ENCODE assay signal across 24 cellular contexts in the genomic region with DNA sequence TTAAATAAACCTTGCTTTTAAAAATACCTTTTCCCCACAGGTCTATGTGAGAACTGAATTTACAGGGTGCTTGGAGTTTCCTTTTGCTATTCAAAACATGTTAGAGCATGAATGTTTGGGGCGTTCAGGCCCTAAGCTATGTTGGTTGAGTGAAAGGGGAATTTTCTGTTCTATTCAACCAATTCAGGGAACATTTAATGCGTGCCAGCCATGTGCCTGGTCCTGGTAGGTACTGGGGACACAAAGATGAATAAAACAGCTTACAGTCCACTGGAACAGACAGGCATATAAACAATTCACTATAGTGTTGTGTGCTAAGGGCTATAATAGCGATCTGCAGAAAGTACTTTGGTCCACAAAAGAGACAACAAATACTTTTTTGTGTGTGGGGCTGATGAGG.
DNase-seq lines count a peak whose midpoint lies in the region; ATAC-seq and TF ChIP-seq lines count a peak whose summit lies in the region.
"Had no signal": no experiment of that assay in that cellular context is flagged by ENCODE, and none has a peak within 500 bp of the region (broad histone marks: within the 10 kb centered on the region; RNA-seq: fewer than 3 reads in every experiment).

No MANE protein-coding gene starts in this region.

- no peaks in the 10 kb centered on the region for H3K9me3 ChIP-seq in prostate gland

- H3K18ac ChIP-seq in mesendoderm (ENCODE audit: low read length) = no peak overlapping the region

- H3K79me1 ChIP-seq in mesendoderm (ENCODE audit: low read length) = peaks cover 9% of the 10 kb centered on the region

- peaks cover 12% of the 10 kb centered on the region for H3K79me2 ChIP-seq in mesendoderm (ENCODE audit: control insufficient read depth, insufficient read depth, low read length)

- intact Hi-C loops in prostate gland (cut with DNase I) = no loop called here

- no peak overlapping the region for H3K4ac ChIP-seq in mesendoderm (ENCODE audit: low read depth, low read length)

- H3K36me3 ChIP-seq in prostate gland = no peaks in the 10 kb centered on the region
- H3K36me3 ChIP-seq in mesendoderm (ENCODE audit: control insufficient read depth, insufficient read depth, low read length) = no peaks in the 10 kb centered on the region
- H3K36me3 ChIP-seq: Peyer's patch had no signal

- H3K4me3 ChIP-seq in prostate gland (no peak overlapping the region), mesendoderm (ENCODE audit: low read length) (no peak overlapping the region)
- H3K4me3 ChIP-seq: GM23338, Peyer's patch had no signal

- no peak overlapping the region for H2BK5ac ChIP-seq in mesendoderm (ENCODE audit: low read length)

- no peak overlapping the region for H3K4me2 ChIP-seq in mesendoderm (ENCODE audit: low read length)
- H3K4me2 ChIP-seq: GM23338 had no signal

- no peak overlapping the region for H2BK15ac ChIP-seq in mesendoderm (replicated peaks; ENCODE audit: low read depth)

- H2BK120ac ChIP-seq in mesendoderm (ENCODE audit: low read depth, low read length) = no peak overlapping the region

- 35% methylated on average over 3 of the region's 3 CpGs for WGBS in prostate gland
- WGBS in mesendoderm (ENCODE audit: extremely low coverage, insufficient coverage, low lambda C conversion rate) = no CpG with 5 or more reads among the region's 3 CpGs

- H4K8ac ChIP-seq in mesendoderm (ENCODE audit: low read depth, low read length) = no peak overlapping the region

- H2AK5ac ChIP-seq in mesendoderm (ENCODE audit: low read length) = no peak overlapping the region

- H3K27ac ChIP-seq in cingulate gyrus (ENCODE audit: low read depth, low read length) = peak overlapping the region; percentile 55
- H3K27ac ChIP-seq in foreskin keratinocyte = peak overlapping the region; percentile 82
- H3K27ac ChIP-seq in prostate gland = peak overlapping the region in 1 of 2 donors; percentile 12
- H3K27ac ChIP-seq in mesendoderm (ENCODE audit: low read depth, low read length) = no peak overlapping the region
- H3K27ac ChIP-seq: Peyer's patch had no signal

- H3K23ac ChIP-seq in mesendoderm (ENCODE audit: low read length) = no peak overlapping the region

- no peak for TF ChIP-seq POLR2A in prostate gland (IDR thresholded peaks at IDR 0.05)

- POLR2A ChIA-PET in HEK293T (lab: Yijun Ruan, JAX) = no interaction called here

- H3K4me1 ChIP-seq in foreskin keratinocyte = peaks cover 29% of the 10 kb centered on the region
- no peaks in the 10 kb centered on the region for H3K4me1 ChIP-seq in prostate gland (replicated peaks)
- no peaks in the 10 kb centered on the region for H3K4me1 ChIP-seq in mesendoderm (ENCODE audit: control insufficient read depth, low read depth, low read length)

- no peak overlapping the region for H4K5ac ChIP-seq in mesendoderm (ENCODE audit: low read length)

- H3K27me3 ChIP-seq in foreskin keratinocyte = no peaks in the 10 kb centered on the region
- no peaks in the 10 kb centered on the region for H3K27me3 ChIP-seq in prostate gland (replicated peaks; ENCODE audit: insufficient read depth)
- H3K27me3 ChIP-seq in mesendoderm (ENCODE audit: insufficient read depth, low read length, poor library complexity) = no peaks in the 10 kb centered on the region
- H3K27me3 ChIP-seq: Peyer's patch had no signal

- peak; percentile 35 for DNase-seq in HPDE6-E6E7 (ENCODE audit: extremely low spot score)
- DNase-seq in foreskin keratinocyte = peak; percentile 79 to 87
- peak; percentile 67 for DNase-seq in prostate gland (ENCODE audit: low spot score)
- no peak for DNase-seq in D341Med (ENCODE audit: low spot score)
- no peak for DNase-seq in mesendoderm
- no peak for DNase-seq in HEK293T (ENCODE audit: extremely low spot score)
- no peak for DNase-seq in NCI-H345 treated with DMSO at 0.1 percent for 48 hours (lab: John Stamatoyannopoulos, UW; ENCODE audit: unreplicated experiment)
- DNase-seq: Calu3; CD4-positive, alpha-beta T cell; DMS53; EL; HCEC 1CT; Kasumi-1; MM.1S; NCI-H1092; NCI-H1436 treated with DMSO at 0.1 percent for 48 hours; NCI-H2029 treated with DMSO at 0.1 percent for 48 hours; NCI-H510A; NCI-H748 treated with DMSO at 0.1 percent for 48 hours; NK-92 treated with Interleukin-12 subunit alpha and Interleukin-12 subunit beta, amount 100 ng/mL, for 24 hours; Peyer's patch; Right ventricle myocardium superior had no signal

- CTCF ChIA-PET in HEK293T (lab: Yijun Ruan, JAX) = no interaction called here

- H3K56ac ChIP-seq in mesendoderm (ENCODE audit: low read length) = no peak overlapping the region

- no peak overlapping the region for H3K9ac ChIP-seq in mesendoderm (ENCODE audit: low read length)

- TF ChIP-seq CTCF in foreskin keratinocyte (conservative IDR thresholded peaks at IDR 0.05) = no peak
- TF ChIP-seq CTCF in prostate gland (IDR thresholded peaks at IDR 0.05) = peak in 1 of 4 experiments; percentile 24

- peak; percentile 92 for ATAC-seq in foreskin keratinocyte
- ATAC-seq: GM23338 had no signal

TF ChIP-seq in HEK293T, 16 proteins besides CTCF, POLR2A, EP300 and RAD21:
- TF ChIP-seq HDGF (IDR thresholded peaks at IDR 0.05; ENCODE audit: borderline replicate concordance) (no peak), ARNT (IDR thresholded peaks at IDR 0.05) (no peak), FOXA1 (IDR thresholded peaks at IDR 0.05) (no peak), LEF1 (IDR thresholded peaks at IDR 0.05; ENCODE audit: borderline replicate concordance) (no peak), SUZ12 (IDR thresholded peaks at IDR 0.05) (no peak)

Comparison
In these comparisons a context has a peak if more than half of its experiments do, and no peak if none do; other contexts are left out.
1. DNase-seq: peak in HPDE6-E6E7 (single experiment), foreskin keratinocyte (2 of 2) and prostate gland (single experiment); none in D341Med (single experiment), mesendoderm (single experiment), HEK293T (single experiment) and NCI-H345 treated with DMSO at 0.1 percent for 48 hours (single experiment).